In the genomic region with DNA sequence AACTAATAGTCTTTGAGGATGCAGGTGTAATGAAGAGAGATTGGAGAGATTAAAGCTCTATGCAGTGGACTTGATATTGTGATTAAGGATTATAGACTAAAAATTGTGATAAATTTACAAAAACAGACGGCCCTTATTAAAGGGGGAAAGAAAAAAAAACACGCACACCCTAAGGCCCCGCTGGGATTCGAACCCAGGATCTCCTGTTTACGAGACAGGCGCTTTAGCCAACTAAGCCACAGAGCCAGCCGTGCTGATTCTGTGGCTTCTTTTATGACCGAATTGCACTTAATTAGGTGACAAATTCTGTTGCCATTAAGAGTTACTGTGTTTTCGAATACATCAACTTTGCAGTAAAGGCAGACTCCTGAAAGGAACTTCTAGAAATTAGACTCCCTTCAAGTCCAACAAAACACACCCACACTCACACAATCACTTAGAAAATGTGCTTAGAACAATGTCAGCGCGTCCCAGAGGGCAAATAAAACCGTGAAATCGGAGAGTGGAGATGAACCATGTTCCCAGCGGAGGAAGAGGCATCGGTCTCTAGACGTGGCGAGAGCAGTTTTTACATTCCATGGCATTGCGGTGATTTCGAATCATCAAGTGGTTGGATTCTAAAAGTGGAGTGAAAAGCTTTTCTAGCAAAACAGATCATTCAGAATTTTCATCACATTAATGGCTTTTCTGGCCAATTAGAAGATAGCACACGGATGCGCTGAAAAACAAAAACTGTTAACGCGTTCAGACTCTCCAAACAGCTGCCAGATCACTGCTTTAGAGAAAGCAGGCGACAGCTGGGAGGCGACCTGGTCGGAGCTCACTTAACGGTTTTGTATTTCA, we compare ENCODE assay signal across 1 cellular context.
TF ChIP-seq lines count a peak whose summit lies in the region.

No MANE protein-coding gene starts in this region.

TF ChIP-seq in HCT116, 20 proteins besides CTCF, POLR2A, EP300 and RAD21 (continued from another document):
- TF ChIP-seq, protein P1, sequence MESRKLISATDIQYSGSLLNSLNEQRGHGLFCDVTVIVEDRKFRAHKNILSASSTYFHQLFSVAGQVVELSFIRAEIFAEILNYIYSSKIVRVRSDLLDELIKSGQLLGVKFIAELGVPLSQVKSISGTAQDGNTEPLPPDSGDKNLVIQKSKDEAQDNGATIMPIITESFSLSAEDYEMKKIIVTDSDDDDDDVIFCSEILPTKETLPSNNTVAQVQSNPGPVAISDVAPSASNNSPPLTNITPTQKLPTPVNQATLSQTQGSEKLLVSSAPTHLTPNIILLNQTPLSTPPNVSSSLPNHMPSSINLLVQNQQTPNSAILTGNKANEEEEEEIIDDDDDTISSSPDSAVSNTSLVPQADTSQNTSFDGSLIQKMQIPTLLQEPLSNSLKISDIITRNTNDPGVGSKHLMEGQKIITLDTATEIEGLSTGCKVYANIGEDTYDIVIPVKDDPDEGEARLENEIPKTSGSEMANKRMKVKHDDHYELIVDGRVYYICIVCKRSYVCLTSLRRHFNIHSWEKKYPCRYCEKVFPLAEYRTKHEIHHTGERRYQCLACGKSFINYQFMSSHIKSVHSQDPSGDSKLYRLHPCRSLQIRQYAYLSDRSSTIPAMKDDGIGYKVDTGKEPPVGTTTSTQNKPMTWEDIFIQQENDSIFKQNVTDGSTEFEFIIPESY (IDR thresholded peaks at IDR 0.05; ENCODE audit: extremely low read depth, insufficient replicate concordance, low read length) = no peak
- no peak for TF ChIP-seq EZH2phosphoT487 (IDR thresholded peaks at IDR 0.05; ENCODE audit: borderline replicate concordance)
- peak; percentile 21; the same call in 1 of the 2 replicates for TF ChIP-seq SP1 (IDR thresholded peaks at IDR 0.05; ENCODE audit: low read depth)
- TF ChIP-seq, protein P2, sequence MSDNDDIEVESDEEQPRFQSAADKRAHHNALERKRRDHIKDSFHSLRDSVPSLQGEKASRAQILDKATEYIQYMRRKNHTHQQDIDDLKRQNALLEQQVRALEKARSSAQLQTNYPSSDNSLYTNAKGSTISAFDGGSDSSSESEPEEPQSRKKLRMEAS (IDR thresholded peaks at IDR 0.05) = peak; percentile 74
- TF ChIP-seq, protein P3, sequence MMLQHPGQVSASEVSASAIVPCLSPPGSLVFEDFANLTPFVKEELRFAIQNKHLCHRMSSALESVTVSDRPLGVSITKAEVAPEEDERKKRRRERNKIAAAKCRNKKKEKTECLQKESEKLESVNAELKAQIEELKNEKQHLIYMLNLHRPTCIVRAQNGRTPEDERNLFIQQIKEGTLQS (IDR thresholded peaks at IDR 0.05) = peak; percentile 96
- TF ChIP-seq ZFX (IDR thresholded peaks at IDR 0.05) = no peak
- no peak for TF ChIP-seq ZNF274 (IDR thresholded peaks at IDR 0.05; ENCODE audit: low read depth, low read length)
